In the genomic region with DNA sequence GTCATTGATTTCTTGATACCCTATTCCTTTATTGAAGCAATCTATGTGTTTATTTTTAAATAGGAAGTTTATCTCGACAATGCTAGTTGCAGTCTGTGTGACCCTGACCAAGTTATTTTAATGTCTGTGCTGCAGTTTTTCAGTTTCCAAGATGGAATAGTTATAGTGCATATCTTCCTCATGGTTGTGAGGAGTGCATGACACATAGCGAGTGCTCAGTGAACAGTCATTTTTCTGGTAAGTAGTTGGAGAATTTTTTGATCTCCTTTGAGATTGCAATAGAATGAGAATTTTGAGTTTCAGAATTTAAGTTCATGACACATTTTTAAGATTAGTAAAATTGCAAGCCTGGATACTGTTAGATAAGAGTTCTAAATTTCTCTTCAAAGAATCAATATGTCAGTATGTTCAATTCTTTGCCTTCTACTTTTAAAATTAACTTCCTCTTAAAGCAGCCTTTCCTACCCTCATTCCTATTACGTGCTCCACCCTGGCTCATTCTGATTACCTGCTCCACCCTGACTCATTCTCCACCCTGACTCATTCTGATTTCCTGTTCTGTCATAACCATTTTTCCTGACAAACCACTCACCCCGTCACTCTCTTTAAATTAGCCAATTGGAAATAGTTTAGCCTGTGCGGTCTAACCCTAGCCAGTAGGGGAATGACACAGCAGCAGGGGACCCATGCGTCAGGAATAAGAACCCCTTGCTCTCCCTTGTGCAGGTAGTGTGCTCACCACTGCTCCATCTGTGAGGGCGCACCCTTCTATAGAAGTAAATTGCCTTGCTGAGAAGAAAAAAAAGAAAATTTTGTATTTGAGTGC, we compare ENCODE assay signal across 10 cellular contexts. TPM values are rescaled to one million over a fixed set of nuclear protein-coding genes. Genes with fewer than 3 reads are reported as not detected.
DNase-seq lines count a peak whose midpoint lies in the region; ATAC-seq and TF ChIP-seq lines count a peak whose summit lies in the region.
"Had no signal": no experiment of that assay in that cellular context is flagged by ENCODE, and none has a peak within 500 bp of the region (broad histone marks: within the 10 kb centered on the region; RNA-seq: fewer than 3 reads in every experiment).

No MANE protein-coding gene starts in this region.

- TF ChIP-seq POLR2A in Peyer's patch (IDR thresholded peaks at IDR 0.05), result no peak

- no peak overlapping the region for H3K4me3 ChIP-seq in Peyer's patch

- H3K27me3 Mint-ChIP-seq in activated T-cell treated with anti-CD3 and anti-CD28 coated beads, Interleukin-2, amount 50 U/mL, for 72 hours (ENCODE audit: low read depth), result no peaks in the 10 kb centered on the region
- H3K27me3 Mint-ChIP-seq: naive B cell had no signal

- DNase-seq in Caki2 (ENCODE audit: low read depth), result peak; percentile 60
- peak; percentile 10 for DNase-seq in HT-29 (ENCODE audit: low spot score)
- peak; percentile 55 to 58 for DNase-seq in activated T-cell treated with anti-CD3 and anti-CD28 coated beads, Interleukin-2, amount 50 U/mL, for 72 hours
- peak; percentile 75 for DNase-seq in islet precursor cell
- DNase-seq in Peyer's patch, result no peak
- no peak for DNase-seq in G401 (ENCODE audit: low spot score)
- no peak for DNase-seq in NCI-H345 (lab: John Stamatoyannopoulos, UW)
- DNase-seq: dermis blood vessel endothelial cell, naive B cell had no signal

- peak overlapping the region in 1 of 2 donors; percentile 1 for H3K4me3 Mint-ChIP-seq in activated T-cell treated with anti-CD3 and anti-CD28 coated beads, Interleukin-2, amount 50 U/mL, for 72 hours

- ATAC-seq in activated T-cell treated with anti-CD3 and anti-CD28 coated beads, Interleukin-2, amount 50 U/mL, for 72 hours (replicated peaks in 1 of 2), result peak; percentile 87 to 95
- ATAC-seq in GM19328 (IDR thresholded peaks at IDR 0.05; ENCODE audit: unreplicated experiment), result no peak

- TF ChIP-seq CTCF in Peyer's patch (IDR thresholded peaks at IDR 0.05), result no peak

- H3K27me3 ChIP-seq in Peyer's patch, result no peaks in the 10 kb centered on the region

- peaks cover 0 to 34% (median 0%) of the 10 kb centered on the region in 3 donors for H3K36me3 ChIP-seq in Peyer's patch

- peaks cover 30 to 54% of the 10 kb centered on the region in 2 donors for H3K36me3 Mint-ChIP-seq in activated T-cell treated with anti-CD3 and anti-CD28 coated beads, Interleukin-2, amount 50 U/mL, for 72 hours (ENCODE audit: insufficient read depth in 2 of 2)

- H3K27ac Mint-ChIP-seq in activated T-cell treated with anti-CD3 and anti-CD28 coated beads, Interleukin-2, amount 50 U/mL, for 72 hours, result peak overlapping the region; percentile 47

- H3K4me1 ChIP-seq in Peyer's patch, result no peaks in the 10 kb centered on the region

- H3K4me1 Mint-ChIP-seq in activated T-cell treated with anti-CD3 and anti-CD28 coated beads, Interleukin-2, amount 50 U/mL, for 72 hours (ENCODE audit: low read depth), result peaks cover 19% of the 10 kb centered on the region

- peaks cover 0 to 20% (median 3%) of the 10 kb centered on the region in 4 donors for H3K9me3 ChIP-seq in Peyer's patch

- H3K9me3 Mint-ChIP-seq in activated T-cell treated with anti-CD3 and anti-CD28 coated beads, Interleukin-2, amount 50 U/mL, for 72 hours, result peaks cover 11 to 15% of the 10 kb centered on the region in 2 donors

- in situ Hi-C loops in Caki2 (cut with HindIII; ENCODE audit: low pct_unique_long_range_greater_than_20kb, low sequenced_read_pairs), result no loop called here
- in situ Hi-C loops in G401 (cut with HindIII; ENCODE audit: low sequenced_read_pairs), result no loop called here

- H3K27ac ChIP-seq in Peyer's patch, result no peak overlapping the region

RNA-seq across cellular contexts. Expression of a gene that starts 30.7 kb away (rescaled TPM):
- 83.5 and 85.7 TPM in 2 replicates for total RNA-seq in Caki2 (2014; rRNA removed; shearing (Covaris generic); ENCODE audit: low replicate concordance)
- total RNA-seq in HT-29 (2014; rRNA removed; shearing (Covaris generic)), result 20.8 and 30.8 TPM in 2 replicates
- total RNA-seq in activated T-cell treated with anti-CD3 and anti-CD28 coated beads, Interleukin-2, amount 50 U/mL, for 72 hours, result 10 to 100 TPM; 27.8 to 28.2 TPM
- total RNA-seq in Peyer's patch, result 10 to 100 TPM; 48.9 to 57.8 (median 53.7) TPM
- 63.9 and 84.5 TPM in 2 replicates for total RNA-seq in G401 (2014; rRNA removed; shearing (Covaris generic))

Comparison
In these comparisons a context has a peak if more than half of its experiments do, and no peak if none do; other contexts are left out.
1. DNase-seq: peak in Caki2 (single experiment), HT-29 (single experiment), activated T-cell treated with anti-CD3 and anti-CD28 coated beads, Interleukin-2, amount 50 U/mL, for 72 hours (2 of 2) and islet precursor cell (single experiment); none in Peyer's patch (0 of 3), G401 (single experiment) and NCI-H345 (single experiment).